18 cellular contexts compared by ENCODE assay signal in the genomic region with DNA sequence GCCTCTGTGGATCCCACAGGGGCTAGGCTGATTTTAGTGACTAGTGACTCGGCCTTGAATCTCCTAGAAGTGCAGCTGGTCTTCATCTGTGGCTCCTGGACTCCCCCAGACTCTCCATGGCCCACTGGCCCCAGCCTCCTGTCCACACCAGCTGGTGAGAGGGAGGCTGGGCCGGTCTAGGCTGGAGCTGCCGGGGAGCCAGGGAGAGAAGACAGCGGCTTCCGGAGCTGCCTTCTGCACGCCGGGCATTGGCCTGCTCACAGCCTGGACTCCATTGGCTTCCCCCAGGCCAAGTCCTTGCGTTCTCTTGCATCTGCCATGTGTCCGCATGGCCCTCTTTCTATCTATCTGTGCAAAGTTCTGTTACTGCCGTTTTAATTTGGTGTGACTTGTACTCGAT. TPM values are rescaled to one million over a fixed set of nuclear protein-coding genes. Genes with fewer than 3 reads are reported as not detected.
A peak's percentile ranks its signal among the peaks of the same experiment; 100 is the strongest.
DNase-seq lines count a peak whose midpoint lies in the region; ATAC-seq and TF ChIP-seq lines count a peak whose summit lies in the region.
"Had no signal": no experiment of that assay in that cellular context is flagged by ENCODE, and none has a peak within 500 bp of the region (broad histone marks: within the 10 kb centered on the region; RNA-seq: fewer than 3 reads in every experiment).

No MANE protein-coding gene starts in this region.

- intact Hi-C loops in right cardiac atrium (cut with DNase I) (loop anchor here in 1 of 4 donors (10.0 kb wide), 1 partner anchor 375 kb away; no protein-coding TSS in a partner anchor), Right ventricle myocardium superior (cut with DNase I) (loop anchor here (10.0 kb wide), 1 partner anchor 375 kb away; no protein-coding TSS in a partner anchor), IMR-90 (cut with micrococcal nuclease) (no loop called here)

- H3K4me1 ChIP-seq in right cardiac atrium (ENCODE audit: control insufficient read depth, insufficient read depth, low read length): no peaks in the 10 kb centered on the region
- no peaks in the 10 kb centered on the region for H3K4me1 ChIP-seq in IMR-90 (ENCODE audit: control insufficient read depth, insufficient read depth, low read length)
- H3K4me1 ChIP-seq: Caco-2 had no signal

- H3K56ac ChIP-seq in IMR-90 (ENCODE audit: extremely low read depth, insufficient read depth, low read length): no peak overlapping the region

- H2AFZ ChIP-seq in IMR-90 (replicated peaks; ENCODE audit: low read length, poor library complexity): no peak overlapping the region

- TF ChIP-seq RAD21 in IMR-90 (IDR thresholded peaks at IDR 0.05; ENCODE audit: low read length): no peak

- H3K27me3 ChIP-seq in right cardiac atrium (ENCODE audit: control insufficient read depth, insufficient read depth) (no peaks in the 10 kb centered on the region), IMR-90 (ENCODE audit: control insufficient read depth, insufficient read depth, low read length) (no peaks in the 10 kb centered on the region; the same call in 1 of the 2 replicates)

- no peak for DNase-seq in right cardiac atrium
- DNase-seq in Right ventricle myocardium superior: no peak
- DNase-seq in IMR-90: no peak
- no peak for DNase-seq in activated naive CD4-positive, alpha-beta T cell treated with anti-CD3 and anti-CD28 coated beads, Interleukin-2, amount 50 U/mL, for 16 hours
- no peak for DNase-seq in activated T-cell treated with anti-CD3 and anti-CD28 coated beads for 4 hours
- DNase-seq: Caco-2; CD4-positive, CD25-positive, alpha-beta regulatory T cell; CD8-positive, alpha-beta T cell; DMS153; DMS79; EL; GDM1; GOT3; HCEC 1CT had no signal

- H4K20me1 ChIP-seq in IMR-90 (ENCODE audit: insufficient read depth, low read length): no peaks in the 10 kb centered on the region

- no peak overlapping the region for H3K23ac ChIP-seq in IMR-90 (ENCODE audit: low read depth, low read length)

- H2AK5ac ChIP-seq in IMR-90 (ENCODE audit: low read depth, low read length): no peak overlapping the region

- H3K9ac ChIP-seq in IMR-90 (ENCODE audit: low read depth, low read length): no peak overlapping the region

- no peak overlapping the region for H3K18ac ChIP-seq in IMR-90 (ENCODE audit: low read depth, low read length)

- H3K9me1 ChIP-seq in IMR-90 (ENCODE audit: insufficient read depth, low read length): no peaks in the 10 kb centered on the region; the same call in 1 of the 2 replicates

- no peak for TF ChIP-seq CTCF in IMR-90 (conservative IDR thresholded peaks at IDR 0.05; ENCODE audit: low read depth, low read length)

- no peak for TF ChIP-seq POLR2A in IMR-90 (IDR thresholded peaks at IDR 0.05; ENCODE audit: low read depth, low read length)

- peaks cover 3% of the 10 kb centered on the region; the same call in 1 of the 2 replicates for H3K36me3 ChIP-seq in IMR-90 (ENCODE audit: control insufficient read depth, insufficient read depth, low read length)

- no peaks in the 10 kb centered on the region for H3K9me3 ChIP-seq in right cardiac atrium (ENCODE audit: control insufficient read depth, low read length)
- H3K9me3 ChIP-seq in IMR-90 (ENCODE audit: control insufficient read depth, insufficient read depth, low read length): 0 out of 2 replicates have a peak, but pooled peaks cover 2% of the 10 kb centered on the region
- H3K9me3 ChIP-seq: Caco-2 had no signal

- no peak overlapping the region for H3K4ac ChIP-seq in IMR-90 (ENCODE audit: low read depth, low read length)

- no peak overlapping the region for H3K14ac ChIP-seq in IMR-90 (replicated peaks; ENCODE audit: low read depth, low read length)

- CTCF ChIA-PET in IMR-90 (lab: Yijun Ruan, JAX): no interaction called here

- no peak overlapping the region for H4K91ac ChIP-seq in IMR-90 (ENCODE audit: insufficient read depth, low read depth, low read length)

- H3K27ac ChIP-seq in right cardiac atrium (ENCODE audit: low read length) (no peak overlapping the region), IMR-90 (ENCODE audit: insufficient read depth, low read length) (no peak overlapping the region)
- H3K27ac ChIP-seq: C4-2B had no signal

- H2BK120ac ChIP-seq in IMR-90 (ENCODE audit: low read depth, low read length): no peak overlapping the region

- H3K4me3 ChIP-seq in right cardiac atrium (ENCODE audit: low read length): no peak overlapping the region
- H3K4me3 ChIP-seq in IMR-90 (ENCODE audit: insufficient read depth, low read depth, low read length): no peak overlapping the region
- H3K4me3 ChIP-seq: GM12878 had no signal

- H4K5ac ChIP-seq in IMR-90 (ENCODE audit: low read depth, low read length): no peak overlapping the region

- POLR2A ChIA-PET in IMR-90 (lab: Charles Lee; ENCODE audit: unreplicated experiment): no interaction called here

- WGBS in right cardiac atrium: 81% methylated on average over 11 of the region's 11 CpGs
- whole genome bisulfite sequencing in IMR-90 (ENCODE audit: extremely low coverage in 2 of 2, insufficient read length in 1 of 2), 2 experiments: 70% methylated on average over 2 of the region's 11 CpGs; no CpG with 5 or more reads in 1 of the 2 experiments

- no peak overlapping the region for H3K4me2 ChIP-seq in IMR-90 (ENCODE audit: low read depth, low read length)

- in situ Hi-C loops in IMR-90 (cut with MboI; ENCODE audit: low sequenced_read_pairs): loop anchor here (10.0 kb wide), 1 partner anchor 365 kb away; no protein-coding TSS in a partner anchor

- no peak overlapping the region for H2BK20ac ChIP-seq in IMR-90 (ENCODE audit: low read depth, low read length)

- H2BK5ac ChIP-seq in IMR-90 (ENCODE audit: low read depth, low read length, poor library complexity, severe bottlenecking): no peak overlapping the region

- peak overlapping the region; percentile 58 for H2AK9ac ChIP-seq in IMR-90 (replicated peaks; ENCODE audit: low read depth, low read length, poor library complexity)

- BruUV-seq in IMR-90 (replicated peaks; lab: Mats Ljungman, UMichigan): no TSS peak

- H4K8ac ChIP-seq in IMR-90 (ENCODE audit: low read depth in 2 of 2, low read length in 2 of 2): no peak overlapping the region

- no peaks in the 10 kb centered on the region for H3K79me1 ChIP-seq in IMR-90 (ENCODE audit: low read depth in 1 of 2, low read length in 2 of 2)

- ATAC-seq in right cardiac atrium (peak; percentile 26 to 39), Right ventricle myocardium superior (ENCODE audit: poor library complexity) (no peak), IMR-90 (ENCODE audit: low read depth) (no peak), esophagus mucosa (peak; percentile 20), HG03342 (IDR thresholded peaks at IDR 0.05; ENCODE audit: unreplicated experiment) (no peak)
- ATAC-seq: CD8-positive, alpha-beta T cell; GM12878 had no signal

- no peak overlapping the region for H2BK15ac ChIP-seq in IMR-90 (ENCODE audit: low read depth, low read length)

- dilution Hi-C loops in IMR-90 (cut with HindIII; ENCODE audit: low sequenced_read_pairs, unreplicated experiment): no loop called here

TF ChIP-seq in IMR-90, 13 proteins besides CTCF, POLR2A, EP300 and RAD21:
- no peak for TF ChIP-seq RCOR1 (IDR thresholded peaks at IDR 0.05; ENCODE audit: insufficient replicate concordance, low read length)
- no peak for TF ChIP-seq MAFK (IDR thresholded peaks at IDR 0.05; ENCODE audit: low read depth, low read length)
- TF ChIP-seq, protein P1, sequence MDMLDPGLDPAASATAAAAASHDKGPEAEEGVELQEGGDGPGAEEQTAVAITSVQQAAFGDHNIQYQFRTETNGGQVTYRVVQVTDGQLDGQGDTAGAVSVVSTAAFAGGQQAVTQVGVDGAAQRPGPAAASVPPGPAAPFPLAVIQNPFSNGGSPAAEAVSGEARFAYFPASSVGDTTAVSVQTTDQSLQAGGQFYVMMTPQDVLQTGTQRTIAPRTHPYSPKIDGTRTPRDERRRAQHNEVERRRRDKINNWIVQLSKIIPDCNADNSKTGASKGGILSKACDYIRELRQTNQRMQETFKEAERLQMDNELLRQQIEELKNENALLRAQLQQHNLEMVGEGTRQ (IDR thresholded peaks at IDR 0.05; ENCODE audit: low read depth, low read length): no peak
- no peak for TF ChIP-seq BHLHE40 (IDR thresholded peaks at IDR 0.05; ENCODE audit: low read depth, low read length)
- TF ChIP-seq MXI1 (IDR thresholded peaks at IDR 0.05; ENCODE audit: borderline replicate concordance, low read depth, low read length): no peak
- no peak for TF ChIP-seq CEBPB (IDR thresholded peaks at IDR 0.05; ENCODE audit: low read depth, low read length)
- TF ChIP-seq FOS (IDR thresholded peaks at IDR 0.05; ENCODE audit: low read depth, low read length): no peak
TF ChIP-seq in IMR-90: peak in this region for 0.

RNA-seq across cellular contexts. Expression of a gene that starts 52.1 kb away (rescaled TPM):
- total RNA-seq in right cardiac atrium (100 to 1,000 TPM; 112 to 192 (median 171) TPM), Right ventricle myocardium superior (173 TPM), IMR-90 (2012; rRNA removed) (173 and 186 TPM in 2 replicates), esophagus mucosa (17.8 TPM)
- polyA plus RNA-seq in right cardiac atrium (165 TPM), IMR-90 (2012; rRNA removed) (1,556 and 1,578 TPM in 2 replicates)
- 1,992 and 3,331 TPM in 2 replicates for polyA plus RNA-seq in IMR-90 (2012; cell fraction: cytosol; rRNA removed)
- 5,237 and 11,886 TPM in 2 replicates for polyA plus RNA-seq in IMR-90 (2012; cell fraction: nucleus; rRNA removed; ENCODE audit: low replicate concordance)

Comparison
In these comparisons a context has a peak if more than half of its experiments do, and no peak if none do; other contexts are left out.
1. ATAC-seq: peak in right cardiac atrium (2 of 2) and esophagus mucosa (single experiment); none in Right ventricle myocardium superior (single experiment), IMR-90 (single experiment) and HG03342 (single experiment).